8 cellular contexts compared by ENCODE assay signal in genomic region chr4:147707892-147708672, GRCh38. TPM values are rescaled to one million over a fixed set of nuclear protein-coding genes. Genes with fewer than 3 reads are reported as not detected.
DNase-seq lines count a peak whose midpoint lies in the region; ATAC-seq and TF ChIP-seq lines count a peak whose summit lies in the region.

No MANE protein-coding gene starts in this region.

- H3K9me3 ChIP-seq in A673 (ENCODE audit: low read depth, low read length, poor library complexity, severe bottlenecking) (no peaks in the 10 kb centered on the region), Peyer's patch (no peaks in the 10 kb centered on the region), sigmoid colon (no peaks in the 10 kb centered on the region)

- H3K27ac ChIP-seq in A673 (ENCODE audit: low read depth, low read length, poor library complexity, severe bottlenecking): no peak overlapping the region
- no peak overlapping the region for H3K27ac ChIP-seq in Peyer's patch
- H3K27ac ChIP-seq in sigmoid colon: no peak overlapping the region

- H3K4me3 Mint-ChIP-seq in activated naive CD8-positive, alpha-beta T cell treated with anti-CD3 and anti-CD28 coated beads, Interleukin-2, amount 10 ng/mL, durations not matched to agents 7 days and 5 days: no peak overlapping the region

- no peak overlapping the region for H3K27ac Mint-ChIP-seq in activated naive CD8-positive, alpha-beta T cell treated with anti-CD3 and anti-CD28 coated beads, Interleukin-2, amount 10 ng/mL, durations not matched to agents 7 days and 5 days

- CTCF ChIA-PET in A673 (lab: Charles Lee): interaction anchor here (1.4 kb wide), 1 partner anchor 159 kb away, joined by 6 read pairs; no protein-coding TSS in a partner anchor

- no peak for TF ChIP-seq POLR2A in Peyer's patch (IDR thresholded peaks at IDR 0.05)
- TF ChIP-seq POLR2A in sigmoid colon (IDR thresholded peaks at IDR 0.05): no peak

- H3K27me3 Mint-ChIP-seq in activated naive CD8-positive, alpha-beta T cell treated with anti-CD3 and anti-CD28 coated beads, Interleukin-2, amount 10 ng/mL, durations not matched to agents 7 days and 5 days: peaks cover 24% of the 10 kb centered on the region

- POLR2A ChIA-PET in A673 (lab: Charles Lee; ENCODE audit: low non-redundant PET): no interaction called here
- POLR2A ChIA-PET in activated naive CD8-positive, alpha-beta T cell treated with anti-CD3 and anti-CD28 coated beads, Interleukin-2, amount 10 ng/mL, durations not matched to agents 7 days and 5 days (lab: Charles Lee): no interaction called here

- H3K4me3 ChIP-seq in A673 (ENCODE audit: low read depth, low read length, poor library complexity, severe bottlenecking) (no peak overlapping the region), Peyer's patch (no peak overlapping the region), sigmoid colon (no peak overlapping the region)

- intact Hi-C loops in A673 (cut with micrococcal nuclease; ENCODE audit: unreplicated experiment): loop anchor here (1.0 kb wide), 1 partner anchor 158 kb away; no protein-coding TSS in a partner anchor
- intact Hi-C loops in left cardiac atrium (cut with DNase I): loop anchor here (1.0 to 2.0 kb wide), 2 partner anchors 158 to 159 kb away; no protein-coding TSS in a partner anchor
- intact Hi-C loops in sigmoid colon (cut with DNase I): loop anchor here (1.0 kb wide), 1 partner anchor 158 kb away; no protein-coding TSS in a partner anchor

- H3K36me3 Mint-ChIP-seq in activated naive CD8-positive, alpha-beta T cell treated with anti-CD3 and anti-CD28 coated beads, Interleukin-2, amount 10 ng/mL, durations not matched to agents 7 days and 5 days: no peaks in the 10 kb centered on the region

- ATAC-seq in HG02981 (IDR thresholded peaks at IDR 0.05; ENCODE audit: unreplicated experiment) (peak; percentile 63), left cardiac atrium (peak; percentile 57 to 68)
- ATAC-seq in activated naive CD8-positive, alpha-beta T cell treated with anti-CD3 and anti-CD28 coated beads, Interleukin-2, amount 10 ng/mL, durations not matched to agents 7 days and 5 days (ENCODE audit: low read depth): peak; percentile 45

- no peaks in the 10 kb centered on the region for H3K9me3 Mint-ChIP-seq in activated naive CD8-positive, alpha-beta T cell treated with anti-CD3 and anti-CD28 coated beads, Interleukin-2, amount 10 ng/mL, durations not matched to agents 7 days and 5 days

- no peak for TF ChIP-seq EP300 in sigmoid colon (IDR thresholded peaks at IDR 0.05)

- H3K4me1 ChIP-seq in A673 (ENCODE audit: insufficient read depth, low read length, poor library complexity, severe bottlenecking): no peaks in the 10 kb centered on the region
- H3K4me1 ChIP-seq in Peyer's patch: no peaks in the 10 kb centered on the region
- H3K4me1 ChIP-seq in sigmoid colon: peaks cover 0 to 10% (median 0%) of the 10 kb centered on the region in 4 donors

- H3K27me3 ChIP-seq in A673 (replicated peaks; ENCODE audit: insufficient read depth, low read depth, low read length, poor library complexity): no peaks in the 10 kb centered on the region
- no peaks in the 10 kb centered on the region for H3K27me3 ChIP-seq in Peyer's patch
- no peaks in the 10 kb centered on the region for H3K27me3 ChIP-seq in sigmoid colon

- 35 to 52% methylated on average over 7 of the region's 7 CpGs for WGBS in sigmoid colon, 2 donors

- H3K4me1 Mint-ChIP-seq in activated naive CD8-positive, alpha-beta T cell treated with anti-CD3 and anti-CD28 coated beads, Interleukin-2, amount 10 ng/mL, durations not matched to agents 7 days and 5 days: peaks cover 6% of the 10 kb centered on the region

- peak; percentile 91 for TF ChIP-seq CTCF in A673 (conservative IDR thresholded peaks at IDR 0.05; ENCODE audit: low read depth, low read length)
- peak; percentile 76; the same call in 1 of the 2 replicates for TF ChIP-seq CTCF in GM12874 (IDR thresholded peaks at IDR 0.05; ENCODE audit: insufficient read depth, low read depth, low read length)
- peak; percentile 58 to 96 (median 89) for TF ChIP-seq CTCF in Peyer's patch (IDR thresholded peaks at IDR 0.05)
- peak; percentile 83 to 87 (median 84) for TF ChIP-seq CTCF in sigmoid colon (IDR thresholded peaks at IDR 0.05)

- peak; percentile 64 for DNase-seq in A673 (ENCODE audit: low spot score)
- peak in 2 of 3 donors; percentile 40 to 84 for DNase-seq in Peyer's patch
- no peak for DNase-seq in activated naive CD8-positive, alpha-beta T cell treated with anti-CD3 and anti-CD28 coated beads, Interleukin-2, amount 10 ng/mL, durations not matched to agents 7 days and 5 days
- DNase-seq in left cardiac atrium: peak; percentile 42
- DNase-seq in sigmoid colon: peak; percentile 70
- DNase-seq in hepatic stellate cell (ENCODE audit: low spot score): no peak

- no peaks in the 10 kb centered on the region for H3K36me3 ChIP-seq in A673 (ENCODE audit: insufficient read depth, low read length, poor library complexity, severe bottlenecking)
- no peaks in the 10 kb centered on the region for H3K36me3 ChIP-seq in Peyer's patch
- H3K36me3 ChIP-seq in sigmoid colon: no peaks in the 10 kb centered on the region

- BruUV-seq in A673 (replicated peaks; lab: Mats Ljungman, UMichigan): no TSS peak

RNA-seq across cellular contexts. Expression of gene ARHGAP10, which starts 23.8 kb away (rescaled TPM):
- total RNA-seq in A673 (2021): 4.3 and 4.8 TPM in 2 replicates
- total RNA-seq in Peyer's patch: 10 to 100 TPM in 3 of 4 donors, 1 to 10 TPM in 1; 7.0 to 52.8 (median 19.9) TPM
- total RNA-seq in activated naive CD8-positive, alpha-beta T cell treated with anti-CD3 and anti-CD28 coated beads, Interleukin-2, amount 10 ng/mL, durations not matched to agents 7 days and 5 days: 1 to 10 TPM; 6.5 to 6.6 TPM
- total RNA-seq in left cardiac atrium: 10 to 100 TPM; 41.4 to 46.5 TPM
- 100 to 1,000 TPM; 123 to 158 (median 139) TPM for total RNA-seq in sigmoid colon
- polyA plus RNA-seq in sigmoid colon: 1 to 10 TPM; 3.0 to 7.3 (median 7.2) TPM

RNA-seq across cellular contexts. Expression of gene PRMT9, which starts 24.1 kb away (rescaled TPM):
- total RNA-seq in A673 (2021): 11.2 and 13.1 TPM in 2 replicates
- 1 to 10 TPM; 5.4 to 9.9 (median 7.8) TPM for total RNA-seq in Peyer's patch
- 10 to 100 TPM; 12.0 to 12.5 TPM for total RNA-seq in activated naive CD8-positive, alpha-beta T cell treated with anti-CD3 and anti-CD28 coated beads, Interleukin-2, amount 10 ng/mL, durations not matched to agents 7 days and 5 days
- total RNA-seq in left cardiac atrium: 1 to 10 TPM; 6.1 to 7.5 TPM
- 10 to 100 TPM in 2 of 4 donors, 1 to 10 TPM in 2; 7.1 to 10.7 (median 10.0) TPM for total RNA-seq in sigmoid colon
- polyA plus RNA-seq in sigmoid colon: 1 to 10 TPM; 1.8 to 3.5 (median 3.5) TPM

Comparison
In these comparisons a context has a peak if more than half of its experiments do, and no peak if none do; other contexts are left out.
1. DNase-seq: peak in A673 (single experiment), Peyer's patch (2 of 3), left cardiac atrium (single experiment) and sigmoid colon (single experiment); none in activated naive CD8-positive, alpha-beta T cell treated with anti-CD3 and anti-CD28 coated beads, Interleukin-2, amount 10 ng/mL, durations not matched to agents 7 days and 5 days (single experiment) and hepatic stellate cell (single experiment).
2. Peak in every context shown above with its lines, with median percentiles within 50 percentile points of each other: CTCF ChIP-seq and ATAC-seq.